Comparison of ENCODE assay signal across 29 cellular contexts in the genomic region with DNA sequence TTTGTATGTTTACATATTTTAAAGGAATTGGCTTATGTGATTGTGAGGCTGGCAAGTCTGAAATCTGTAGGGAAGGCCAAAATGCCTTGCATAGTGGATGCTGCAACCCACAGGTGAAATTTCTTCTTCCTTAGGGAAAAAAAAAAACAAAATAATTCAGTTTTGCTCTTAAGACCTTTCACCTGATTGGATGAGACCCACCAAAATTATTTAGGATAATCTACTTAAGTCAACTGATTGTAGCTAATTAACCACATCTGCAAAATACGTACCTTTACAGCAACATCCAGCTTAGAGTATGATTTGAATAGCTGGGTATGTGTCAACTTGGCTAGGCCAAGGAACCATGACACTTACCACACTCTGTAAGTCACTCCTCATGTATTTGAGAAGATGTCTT.
"Had no signal": no experiment of that assay in that cellular context is flagged by ENCODE, and none has a peak within 500 bp of the region (broad histone marks: within the 10 kb centered on the region; RNA-seq: fewer than 3 reads in every experiment).

No MANE protein-coding gene starts in this region.

- H3K4me3 ChIP-seq: stomach, suprapubic skin, testis, thoracic aorta, tibial artery, tibial nerve, transverse colon, upper lobe of left lung, upper lobe of right lung, uterus, vagina had no signal

- H3K9me3 Mint-ChIP-seq: stimulated activated effector memory CD8-positive, alpha-beta T cell treated with anti-CD3 and anti-CD28 coated beads, Interleukin-12 subunit alpha, Interleukin-12 subunit beta, amount 100 ng/mL, for 72 hours; stimulated activated memory B cell treated with anti-CD40 and anti-IgM and Interleukin-4, amounts not matched to agents 10 μg/mL and 1 μg/mL and 100 μg/mL, for 72 hours; stimulated activated naive CD8-positive, alpha-beta T cell treated with anti-CD3 and anti-CD28 coated beads, Interleukin-15, amount 100 ng/mL, for 72 hours; stimulated activated naive CD8-positive, alpha-beta T cell treated with anti-CD3 and anti-CD28 coated beads, Interleukin-15, Interleukin-2, amounts not matched to agents 100 ng/mL and 50 ng/mL, for 24 hours; type B pancreatic cell had no signal

- H3K27ac Mint-ChIP-seq: stimulated activated effector memory CD8-positive, alpha-beta T cell treated with anti-CD3 and anti-CD28 coated beads, Interleukin-12 subunit alpha, Interleukin-12 subunit beta, amount 100 ng/mL, for 72 hours; stimulated activated memory B cell treated with anti-CD40 and anti-IgM and Interleukin-4, amounts not matched to agents 10 μg/mL and 1 μg/mL and 100 μg/mL, for 72 hours; stimulated activated naive CD8-positive, alpha-beta T cell treated with anti-CD3 and anti-CD28 coated beads, Interleukin-15, amount 100 ng/mL, for 72 hours; stimulated activated naive CD8-positive, alpha-beta T cell treated with anti-CD3 and anti-CD28 coated beads, Interleukin-15, Interleukin-2, amounts not matched to agents 100 ng/mL and 50 ng/mL, for 24 hours; type B pancreatic cell had no signal

- FAIRE-seq: urothelium cell line had no signal

- H3K27me3 ChIP-seq: stomach, suprapubic skin, testis, transverse colon, upper lobe of left lung, upper lobe of right lung, uterus, vagina had no signal

- H3K9me3 ChIP-seq: stomach, suprapubic skin, testis, thoracic aorta, tibial artery, tibial nerve, transverse colon, upper lobe of left lung, upper lobe of right lung, uterus, vagina had no signal

- H3K4me3 Mint-ChIP-seq: stimulated activated effector memory CD8-positive, alpha-beta T cell treated with anti-CD3 and anti-CD28 coated beads, Interleukin-12 subunit alpha, Interleukin-12 subunit beta, amount 100 ng/mL, for 72 hours; stimulated activated memory B cell treated with anti-CD40 and anti-IgM and Interleukin-4, amounts not matched to agents 10 μg/mL and 1 μg/mL and 100 μg/mL, for 72 hours; stimulated activated naive CD8-positive, alpha-beta T cell treated with anti-CD3 and anti-CD28 coated beads, Interleukin-15, amount 100 ng/mL, for 72 hours; stimulated activated naive CD8-positive, alpha-beta T cell treated with anti-CD3 and anti-CD28 coated beads, Interleukin-15, Interleukin-2, amounts not matched to agents 100 ng/mL and 50 ng/mL, for 24 hours; type B pancreatic cell had no signal

- H3K36me3 Mint-ChIP-seq: stimulated activated memory B cell treated with anti-CD40 and anti-IgM and Interleukin-4, amounts not matched to agents 10 μg/mL and 1 μg/mL and 100 μg/mL, for 72 hours; type B pancreatic cell had no signal

- DNase-seq: stimulated activated CD4-positive, alpha-beta T cell treated with anti-CD3 and anti-CD28 coated beads, Interleukin-1b, Interleukin-23, amount 100 ng/mL, for 48 hours; stimulated activated CD4-positive, alpha-beta T cell treated with anti-CD3 and anti-CD28 coated beads, Interleukin-2, amount 100 ng/mL, for 24 hours; stimulated activated CD4-positive, alpha-beta T cell treated with anti-CD3 and anti-CD28 coated beads, Interleukin-2, amount 100 ng/mL, for 48 hours; stimulated activated CD4-positive, alpha-beta T cell treated with anti-CD3 and anti-CD28 coated beads, Interleukin-4, amount 100 ng/mL, for 1 hour; stimulated activated CD4-positive, alpha-beta T cell treated with anti-CD3 and anti-CD28 coated beads, Interleukin-4, amount 100 ng/mL, for 24 hours; stimulated activated CD4-positive, alpha-beta T cell treated with anti-CD3 and anti-CD28 coated beads, Interleukin-4, amount 100 ng/mL, for 4 hours; stimulated activated CD8-positive, alpha-beta memory T cell treated with anti-CD3 and anti-CD28 coated beads, Interleukin-4, amount 100 ng/mL, for 48 hours; stimulated activated naive CD4-positive, alpha-beta T cell; stimulated activated naive CD4-positive, alpha-beta T cell treated with Interleukin-2 at 50 U/mL for 16 hours; stimulated activated naive CD8-positive, alpha-beta T cell treated with anti-CD3 and anti-CD28 coated beads, Interleukin-15, amount 100 ng/mL, for 72 hours; stimulated activated naive CD8-positive, alpha-beta T cell treated with anti-CD3 and anti-CD28 coated beads, Interleukin-15, Interleukin-2, amounts not matched to agents 100 U/mL and 50 U/mL, for 24 hours; stomach; substantia nigra; testis; tibial artery; transverse colon; trophoblast cell; upper lobe of left lung; upper lobe of right lung; uterus had no signal

- H3K27ac ChIP-seq: stomach, suprapubic skin, testis, thoracic aorta, tibial artery, tibial nerve, transverse colon, upper lobe of left lung, upper lobe of right lung, uterus, vagina had no signal

- H3K4me1 ChIP-seq: uterus, vagina had no signal

- H3K27me3 Mint-ChIP-seq: stimulated activated memory B cell treated with anti-CD40 and anti-IgM and Interleukin-4, amounts not matched to agents 10 μg/mL and 1 μg/mL and 100 μg/mL, for 72 hours had no signal

- ATAC-seq: stimulated activated effector memory CD8-positive, alpha-beta T cell treated with anti-CD3 and anti-CD28 coated beads, Interleukin-12 subunit alpha, Interleukin-12 subunit beta, amount 100 ng/mL, for 72 hours; stimulated activated memory B cell treated with anti-CD40 and anti-IgM and Interleukin-4, amounts not matched to agents 10 μg/mL and 1 μg/mL and 100 μg/mL, for 72 hours; stimulated activated naive CD8-positive, alpha-beta T cell treated with anti-CD3 and anti-CD28 coated beads, Interleukin-15, amount 100 ng/mL, for 72 hours; stimulated activated naive CD8-positive, alpha-beta T cell treated with anti-CD3 and anti-CD28 coated beads, Interleukin-15, Interleukin-2, amounts not matched to agents 100 U/mL and 50 U/mL, for 24 hours; upper lobe of right lung had no signal

- H3K36me3 ChIP-seq: stomach, suprapubic skin, thoracic aorta, tibial artery, tibial nerve, transverse colon, upper lobe of left lung, upper lobe of right lung, uterus, vagina had no signal
